8 cellular contexts compared by ENCODE assay signal in the genomic region with DNA sequence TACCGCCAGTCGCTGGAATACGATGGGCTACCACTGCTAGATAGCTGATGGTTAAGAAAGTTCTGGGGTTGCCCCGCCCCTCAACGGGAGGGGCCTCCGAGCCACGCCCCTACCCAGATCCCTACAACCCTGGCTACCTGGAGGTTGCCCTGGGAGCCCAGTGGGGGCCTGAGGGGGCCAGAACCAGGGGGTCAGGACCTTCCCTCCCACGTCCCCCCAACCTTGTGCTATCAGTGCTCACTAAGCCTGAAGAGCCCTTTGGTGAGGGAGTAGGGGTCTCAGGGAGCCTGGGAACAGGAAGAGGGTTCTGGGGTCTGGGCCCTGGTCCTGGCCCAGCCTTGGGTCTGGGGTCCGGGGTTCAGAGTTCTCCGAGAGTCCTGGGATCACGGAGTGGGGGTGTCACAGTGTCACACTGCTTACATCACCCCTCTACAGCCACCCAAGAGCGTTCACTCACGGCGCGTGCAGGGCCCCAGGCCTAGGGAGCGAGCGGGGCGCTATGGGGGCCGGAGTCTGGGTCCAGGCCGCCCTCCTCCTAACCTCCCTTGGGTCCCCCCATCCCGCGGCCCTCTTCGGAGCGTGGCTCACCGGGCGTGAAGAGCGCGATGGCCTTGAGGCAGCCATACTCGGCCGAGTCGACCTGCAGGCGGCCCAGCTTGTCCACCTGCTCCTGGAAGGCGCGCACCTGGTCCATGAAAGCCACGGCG. TPM values are rescaled to one million over a fixed set of nuclear protein-coding genes. Genes with fewer than 3 reads are reported as not detected.
A peak's percentile ranks its signal among the peaks of the same experiment; 100 is the strongest.
DNase-seq lines count a peak whose midpoint lies in the region; ATAC-seq and TF ChIP-seq lines count a peak whose summit lies in the region.

No MANE protein-coding gene starts in this region.

- H3K27me3 ChIP-seq in breast epithelium, result no peaks in the 10 kb centered on the region

- ATAC-seq in GM19395 (IDR thresholded peaks at IDR 0.05; ENCODE audit: unreplicated experiment), result peak; percentile 39

- intact Hi-C loops in breast epithelium (cut with DNase I; ENCODE audit: low total_unique reads), result no loop called here

- no peaks in the 10 kb centered on the region for H3K36me3 ChIP-seq in breast epithelium

- TF ChIP-seq POLR2A in breast epithelium (IDR thresholded peaks at IDR 0.05), result no peak

- peaks cover 0 to 7% of the 10 kb centered on the region in 2 donors for H3K4me1 ChIP-seq in breast epithelium

- no peak for TF ChIP-seq CTCF in breast epithelium (IDR thresholded peaks at IDR 0.05)

- peak overlapping the region; percentile 68 to 83 for H3K27ac ChIP-seq in breast epithelium

- H3K4me3 ChIP-seq in Jurkat, Clone E6-1 (ENCODE audit: low read length), result peak overlapping the region; percentile 59
- H3K4me3 ChIP-seq in breast epithelium, result peak overlapping the region; percentile 47 to 86 (median 56)

- no peaks in the 10 kb centered on the region for H3K9me3 ChIP-seq in breast epithelium

- DNase-seq in AML-193 (lab: John Stamatoyannopoulos, UW) (peak; percentile 31 to 35), T-helper 9 cell (peak; percentile 39), breast epithelium (ENCODE audit: low spot score in 2 of 2) (peak in 1 of 2 donors; percentile 45), kidney tubule cell (ENCODE audit: low spot score) (peak; percentile 41), NCI-H187 treated with DMSO at 0.1 percent for 48 hours (lab: John Stamatoyannopoulos, UW) (no peak)
- DNase-seq in Jurkat, Clone E6-1 (ENCODE audit: low read depth, low spot score), result peak; percentile 47
- DNase-seq in stimulated activated CD4-positive, alpha-beta T cell treated with anti-CD3 and anti-CD28 coated beads, Interleukin-4, amount 100 ng/mL, for 48 hours (ENCODE audit: low read depth in 2 of 2), result peak; percentile 62 to 64

RNA-seq across cellular contexts. Expression of gene OCEL1, which starts 9.0 kb away (rescaled TPM):
- polyA plus RNA-seq in Jurkat, Clone E6-1 (2012; ENCODE audit: insufficient read depth, insufficient read length), result 29.7 TPM
- total RNA-seq in breast epithelium, result 10 to 100 TPM in 1 of 3 donors, 1 to 10 TPM in 2; 8.8 to 13.8 (median 9.4) TPM

RNA-seq across cellular contexts. Expression of gene NR2F6, which starts 10.7 kb away (rescaled TPM):
- polyA plus RNA-seq in Jurkat, Clone E6-1 (2012; ENCODE audit: insufficient read depth, insufficient read length), result 12.4 TPM
- total RNA-seq in breast epithelium, result 10 to 100 TPM; 23.2 to 52.4 (median 34.7) TPM

RNA-seq across cellular contexts. Expression of gene USE1, which starts 19.9 kb away (rescaled TPM):
- 87.7 TPM for polyA plus RNA-seq in Jurkat, Clone E6-1 (2012; ENCODE audit: insufficient read depth, insufficient read length)
- 10 to 100 TPM; 15.5 to 29.0 (median 27.5) TPM for total RNA-seq in breast epithelium

RNA-seq across cellular contexts. Expression of gene USHBP1, which starts 29.5 kb away (rescaled TPM):
- polyA plus RNA-seq in Jurkat, Clone E6-1 (2012; ENCODE audit: insufficient read depth, insufficient read length), result not detected
- total RNA-seq in breast epithelium, result 1 to 10 TPM; 5.8 to 8.8 (median 7.0) TPM

RNA-seq across cellular contexts. Expression of gene BABAM1, which starts 32.2 kb away (rescaled TPM):
- polyA plus RNA-seq in Jurkat, Clone E6-1 (2012; ENCODE audit: insufficient read depth, insufficient read length), result 175 TPM
- 10 to 100 TPM; 48.5 to 65.6 (median 54.1) TPM for total RNA-seq in breast epithelium
